In genomic region chr7:137953692-137954470, GRCh38 we compare ENCODE assay signal across 1 cellular context.
A peak's percentile ranks its signal among the peaks of the same experiment; 100 is the strongest.
TF ChIP-seq lines count a peak whose summit lies in the region.

No MANE protein-coding gene starts in this region.

TF ChIP-seq in K562, 482 proteins besides CTCF, POLR2A, EP300 and RAD21 (continued from another document):
- TF ChIP-seq FOXA1 (IDR thresholded peaks at IDR 0.05; ENCODE audit: borderline replicate concordance) (no peak), HCFC1 (IDR thresholded peaks at IDR 0.05; ENCODE audit: low read depth, low read length) (no peak), PCBP1 (IDR thresholded peaks at IDR 0.05; ENCODE audit: low read depth, low read length, poor library complexity, severe bottlenecking) (no peak), FOXK1 (CRISPR knock-in tag; IDR thresholded peaks at IDR 0.05; ENCODE audit: borderline replicate concordance) (no peak), KDM2B (CRISPR knock-in tag; IDR thresholded peaks at IDR 0.05) (no peak), THRAP3 (IDR thresholded peaks at IDR 0.05; ENCODE audit: borderline replicate concordance) (no peak), ETV6 (IDR thresholded peaks at IDR 0.05; ENCODE audit: borderline replicate concordance in 1 of 2, low read depth in 2 of 2, low read length in 1 of 2) (no peak), ETV6 (CRISPR knock-in tag; IDR thresholded peaks at IDR 0.05; ENCODE audit: borderline replicate concordance) (no peak), GTF3C2 (IDR thresholded peaks at IDR 0.05; ENCODE audit: borderline replicate concordance, extremely low read depth, insufficient read length) (no peak), MEIS2 (IDR thresholded peaks at IDR 0.05; ENCODE audit: partially characterized antibody) (peak; percentile 60), BRD9 (IDR thresholded peaks at IDR 0.05; ENCODE audit: low read depth, partially characterized antibody) (peak; percentile 64)
- TF ChIP-seq, protein P1, sequence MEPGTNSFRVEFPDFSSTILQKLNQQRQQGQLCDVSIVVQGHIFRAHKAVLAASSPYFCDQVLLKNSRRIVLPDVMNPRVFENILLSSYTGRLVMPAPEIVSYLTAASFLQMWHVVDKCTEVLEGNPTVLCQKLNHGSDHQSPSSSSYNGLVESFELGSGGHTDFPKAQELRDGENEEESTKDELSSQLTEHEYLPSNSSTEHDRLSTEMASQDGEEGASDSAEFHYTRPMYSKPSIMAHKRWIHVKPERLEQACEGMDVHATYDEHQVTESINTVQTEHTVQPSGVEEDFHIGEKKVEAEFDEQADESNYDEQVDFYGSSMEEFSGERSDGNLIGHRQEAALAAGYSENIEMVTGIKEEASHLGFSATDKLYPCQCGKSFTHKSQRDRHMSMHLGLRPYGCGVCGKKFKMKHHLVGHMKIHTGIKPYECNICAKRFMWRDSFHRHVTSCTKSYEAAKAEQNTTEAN (CRISPR knock-in tag; IDR thresholded peaks at IDR 0.05): no peak
- TF ChIP-seq, protein P2, sequence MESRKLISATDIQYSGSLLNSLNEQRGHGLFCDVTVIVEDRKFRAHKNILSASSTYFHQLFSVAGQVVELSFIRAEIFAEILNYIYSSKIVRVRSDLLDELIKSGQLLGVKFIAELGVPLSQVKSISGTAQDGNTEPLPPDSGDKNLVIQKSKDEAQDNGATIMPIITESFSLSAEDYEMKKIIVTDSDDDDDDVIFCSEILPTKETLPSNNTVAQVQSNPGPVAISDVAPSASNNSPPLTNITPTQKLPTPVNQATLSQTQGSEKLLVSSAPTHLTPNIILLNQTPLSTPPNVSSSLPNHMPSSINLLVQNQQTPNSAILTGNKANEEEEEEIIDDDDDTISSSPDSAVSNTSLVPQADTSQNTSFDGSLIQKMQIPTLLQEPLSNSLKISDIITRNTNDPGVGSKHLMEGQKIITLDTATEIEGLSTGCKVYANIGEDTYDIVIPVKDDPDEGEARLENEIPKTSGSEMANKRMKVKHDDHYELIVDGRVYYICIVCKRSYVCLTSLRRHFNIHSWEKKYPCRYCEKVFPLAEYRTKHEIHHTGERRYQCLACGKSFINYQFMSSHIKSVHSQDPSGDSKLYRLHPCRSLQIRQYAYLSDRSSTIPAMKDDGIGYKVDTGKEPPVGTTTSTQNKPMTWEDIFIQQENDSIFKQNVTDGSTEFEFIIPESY (CRISPR knock-in tag; IDR thresholded peaks at IDR 0.05): no peak
